ENCODE assay signal across 8 cellular contexts in genomic region chr5:163407034-163407652, GRCh38. TPM values are rescaled to one million over a fixed set of nuclear protein-coding genes. Genes with fewer than 3 reads are reported as not detected.
DNase-seq lines count a peak whose midpoint lies in the region; ATAC-seq and TF ChIP-seq lines count a peak whose summit lies in the region.

No MANE protein-coding gene starts in this region.

- ATAC-seq in activated naive CD8-positive, alpha-beta T cell treated with anti-CD3 and anti-CD28 coated beads, Interleukin-2, amount 10 ng/mL, durations not matched to agents 7 days and 5 days (ENCODE audit: low read depth): peak; percentile 50
- no peak for ATAC-seq in activated naive CD8-positive, alpha-beta T cell treated with anti-CD3 and anti-CD28 coated beads, Interleukin-2, amount 50 U/mL, for 24 hours
- peak; percentile 89 for ATAC-seq in HG02938 (IDR thresholded peaks at IDR 0.05; ENCODE audit: unreplicated experiment)
- peak; percentile 43 for ATAC-seq in upper lobe of right lung

- H3K4me1 ChIP-seq in upper lobe of right lung: peaks cover 7% of the 10 kb centered on the region
- peaks cover 5% of the 10 kb centered on the region for H3K4me1 ChIP-seq in vagina

- H3K36me3 ChIP-seq in upper lobe of right lung (no peaks in the 10 kb centered on the region), vagina (no peaks in the 10 kb centered on the region)

- H3K9me3 ChIP-seq in upper lobe of right lung (no peaks in the 10 kb centered on the region), vagina (no peaks in the 10 kb centered on the region)

- no peaks in the 10 kb centered on the region for H3K9me3 Mint-ChIP-seq in activated naive CD8-positive, alpha-beta T cell treated with anti-CD3 and anti-CD28 coated beads, Interleukin-2, amount 10 ng/mL, durations not matched to agents 7 days and 5 days
- no peaks in the 10 kb centered on the region for H3K9me3 Mint-ChIP-seq in activated naive CD8-positive, alpha-beta T cell treated with anti-CD3 and anti-CD28 coated beads, Interleukin-2, amount 50 U/mL, for 24 hours
- no peaks in the 10 kb centered on the region for H3K9me3 Mint-ChIP-seq in T-helper 2 cell treated with Interferon-gamma antibody and Interleukin-4, amounts not matched to agents 5 μg/mL and 100 μg/mL, for 36 hours

- H3K27me3 Mint-ChIP-seq in activated naive CD8-positive, alpha-beta T cell treated with anti-CD3 and anti-CD28 coated beads, Interleukin-2, amount 10 ng/mL, durations not matched to agents 7 days and 5 days: peaks cover 2% of the 10 kb centered on the region
- no peaks in the 10 kb centered on the region for H3K27me3 Mint-ChIP-seq in activated naive CD8-positive, alpha-beta T cell treated with anti-CD3 and anti-CD28 coated beads, Interleukin-2, amount 50 U/mL, for 24 hours
- peaks cover 5% of the 10 kb centered on the region for H3K27me3 Mint-ChIP-seq in T-helper 2 cell treated with Interferon-gamma antibody and Interleukin-4, amounts not matched to agents 5 μg/mL and 100 μg/mL, for 36 hours (ENCODE audit: low read depth)

- H3K36me3 Mint-ChIP-seq in activated naive CD8-positive, alpha-beta T cell treated with anti-CD3 and anti-CD28 coated beads, Interleukin-2, amount 10 ng/mL, durations not matched to agents 7 days and 5 days: no peaks in the 10 kb centered on the region
- no peaks in the 10 kb centered on the region for H3K36me3 Mint-ChIP-seq in activated naive CD8-positive, alpha-beta T cell treated with anti-CD3 and anti-CD28 coated beads, Interleukin-2, amount 50 U/mL, for 24 hours (ENCODE audit: low read depth)
- no peaks in the 10 kb centered on the region for H3K36me3 Mint-ChIP-seq in T-helper 2 cell treated with Interferon-gamma antibody and Interleukin-4, amounts not matched to agents 5 μg/mL and 100 μg/mL, for 36 hours (ENCODE audit: low read depth)

- no peak for DNase-seq in activated naive CD8-positive, alpha-beta T cell treated with anti-CD3 and anti-CD28 coated beads, Interleukin-2, amount 10 ng/mL, durations not matched to agents 7 days and 5 days
- no peak for DNase-seq in activated naive CD8-positive, alpha-beta T cell treated with anti-CD3 and anti-CD28 coated beads, Interleukin-2, amount 50 U/mL, for 24 hours
- DNase-seq in RPMI7951 (ENCODE audit: low read depth) (peak; percentile 24), upper lobe of right lung (no peak), vagina (ENCODE audit: extremely low spot score in 2 of 2) (no peak)
- DNase-seq in T-helper 2 cell treated with Interferon-gamma antibody and Interleukin-4, amounts not matched to agents 5 μg/mL and 100 μg/mL, for 36 hours (ENCODE audit: low spot score): no peak
- DNase-seq in activated T-cell treated with anti-CD3 and anti-CD28 coated beads, Interleukin-2, amount 50 U/mL, for 48 hours: no peak

- H3K27me3 ChIP-seq in upper lobe of right lung: no peaks in the 10 kb centered on the region
- no peaks in the 10 kb centered on the region for H3K27me3 ChIP-seq in vagina

- no peak overlapping the region for H3K4me3 Mint-ChIP-seq in activated naive CD8-positive, alpha-beta T cell treated with anti-CD3 and anti-CD28 coated beads, Interleukin-2, amount 10 ng/mL, durations not matched to agents 7 days and 5 days
- no peak overlapping the region for H3K4me3 Mint-ChIP-seq in activated naive CD8-positive, alpha-beta T cell treated with anti-CD3 and anti-CD28 coated beads, Interleukin-2, amount 50 U/mL, for 24 hours
- no peak overlapping the region for H3K4me3 Mint-ChIP-seq in T-helper 2 cell treated with Interferon-gamma antibody and Interleukin-4, amounts not matched to agents 5 μg/mL and 100 μg/mL, for 36 hours

- no peak for TF ChIP-seq POLR2A in vagina (IDR thresholded peaks at IDR 0.05)

- TF ChIP-seq CTCF in upper lobe of right lung (IDR thresholded peaks at IDR 0.05) (no peak), vagina (IDR thresholded peaks at IDR 0.05) (no peak)

- intact Hi-C loops in upper lobe of right lung (cut with DNase I) (no loop called here), vagina (cut with DNase I) (no loop called here)

- H3K27ac ChIP-seq in upper lobe of right lung (no peak overlapping the region), vagina (no peak overlapping the region)

- no peak overlapping the region for H3K27ac Mint-ChIP-seq in activated naive CD8-positive, alpha-beta T cell treated with anti-CD3 and anti-CD28 coated beads, Interleukin-2, amount 10 ng/mL, durations not matched to agents 7 days and 5 days
- H3K27ac Mint-ChIP-seq in activated naive CD8-positive, alpha-beta T cell treated with anti-CD3 and anti-CD28 coated beads, Interleukin-2, amount 50 U/mL, for 24 hours: no peak overlapping the region
- no peak overlapping the region for H3K27ac Mint-ChIP-seq in T-helper 2 cell treated with Interferon-gamma antibody and Interleukin-4, amounts not matched to agents 5 μg/mL and 100 μg/mL, for 36 hours

- H3K4me3 ChIP-seq in upper lobe of right lung: no peak overlapping the region
- H3K4me3 ChIP-seq in vagina: no peak overlapping the region

- peaks cover 9% of the 10 kb centered on the region for H3K4me1 Mint-ChIP-seq in activated naive CD8-positive, alpha-beta T cell treated with anti-CD3 and anti-CD28 coated beads, Interleukin-2, amount 10 ng/mL, durations not matched to agents 7 days and 5 days
- H3K4me1 Mint-ChIP-seq in activated naive CD8-positive, alpha-beta T cell treated with anti-CD3 and anti-CD28 coated beads, Interleukin-2, amount 50 U/mL, for 24 hours: peaks cover 3% of the 10 kb centered on the region
- H3K4me1 Mint-ChIP-seq in T-helper 2 cell treated with Interferon-gamma antibody and Interleukin-4, amounts not matched to agents 5 μg/mL and 100 μg/mL, for 36 hours (ENCODE audit: low read depth): peaks cover 4% of the 10 kb centered on the region

- POLR2A ChIA-PET in activated naive CD8-positive, alpha-beta T cell treated with anti-CD3 and anti-CD28 coated beads, Interleukin-2, amount 10 ng/mL, durations not matched to agents 7 days and 5 days (lab: Charles Lee): no interaction called here

RNA-seq across cellular contexts. Expression of gene CCNG1, which starts 30.3 kb away (rescaled TPM):
- 100 to 1,000 TPM; 138 to 144 TPM for total RNA-seq in activated naive CD8-positive, alpha-beta T cell treated with anti-CD3 and anti-CD28 coated beads, Interleukin-2, amount 10 ng/mL, durations not matched to agents 7 days and 5 days
- total RNA-seq in RPMI7951 (2014; rRNA removed; shearing (Covaris generic)): 190 and 272 TPM in 2 replicates
- total RNA-seq in upper lobe of right lung (118 TPM), vagina (53.0 TPM)

RNA-seq across cellular contexts. Expression of gene NUDCD2, which starts 52.8 kb away (rescaled TPM):
- total RNA-seq in activated naive CD8-positive, alpha-beta T cell treated with anti-CD3 and anti-CD28 coated beads, Interleukin-2, amount 10 ng/mL, durations not matched to agents 7 days and 5 days: 10 to 100 TPM; 36.2 to 37.1 TPM
- total RNA-seq in RPMI7951 (2014; rRNA removed; shearing (Covaris generic)): 7.3 and 10.4 TPM in 2 replicates
- total RNA-seq in upper lobe of right lung (21.8 TPM), vagina (4.4 TPM)

RNA-seq across cellular contexts. Expression of gene HMMR, which starts 53.3 kb away (rescaled TPM):
- total RNA-seq in activated naive CD8-positive, alpha-beta T cell treated with anti-CD3 and anti-CD28 coated beads, Interleukin-2, amount 10 ng/mL, durations not matched to agents 7 days and 5 days: 10 to 100 TPM; 50.5 to 54.5 TPM
- total RNA-seq in RPMI7951 (2014; rRNA removed; shearing (Covaris generic)): 70.5 and 79.3 TPM in 2 replicates
- total RNA-seq in upper lobe of right lung (1.6 TPM), vagina (9.3 TPM)
